ENCODE assay signal across 1 cellular context in genomic region chr1:145986551-145986950, GRCh38.
TF ChIP-seq lines count a peak whose summit lies in the region.

No MANE protein-coding gene starts in this region.

TF ChIP-seq in A549, 52 proteins besides CTCF, POLR2A, EP300 and RAD21 (continued from another document):
- TF ChIP-seq FOSL2 (IDR thresholded peaks at IDR 0.05), result no peak
- TF ChIP-seq FOSL2 (CRISPR knock-in tag; IDR thresholded peaks at IDR 0.05), result no peak
- TF ChIP-seq HEYL (CRISPR knock-in tag; IDR thresholded peaks at IDR 0.05), result no peak
- no peak for TF ChIP-seq KDM5A (IDR thresholded peaks at IDR 0.05)
- TF ChIP-seq JUN (IDR thresholded peaks at IDR 0.05), result no peak
- TF ChIP-seq MAFK (IDR thresholded peaks at IDR 0.05; ENCODE audit: partially characterized antibody), result no peak
- TF ChIP-seq RARB (CRISPR knock-in tag; IDR thresholded peaks at IDR 0.05), result no peak
- TF ChIP-seq ELK1 (IDR thresholded peaks at IDR 0.05; ENCODE audit: low read depth, low read length), result no peak
- no peak for TF ChIP-seq CHD4 (IDR thresholded peaks at IDR 0.05; ENCODE audit: borderline replicate concordance)
- no peak for TF ChIP-seq E2F6 (IDR thresholded peaks at IDR 0.05; ENCODE audit: borderline replicate concordance, low read depth)
- TF ChIP-seq ZFP36 (IDR thresholded peaks at IDR 0.05; ENCODE audit: borderline replicate concordance, partially characterized antibody), result no peak
- no peak for TF ChIP-seq ZNF302 (CRISPR knock-in tag; IDR thresholded peaks at IDR 0.05)
- TF ChIP-seq HMGXB4 (CRISPR knock-in tag; IDR thresholded peaks at IDR 0.05; ENCODE audit: borderline replicate concordance), result no peak
- no peak for TF ChIP-seq PHF8 (IDR thresholded peaks at IDR 0.05; ENCODE audit: borderline replicate concordance, low read depth)
TF ChIP-seq in A549: peak in this region for 0.
